22 cellular contexts compared by ENCODE assay signal in the genomic region with DNA sequence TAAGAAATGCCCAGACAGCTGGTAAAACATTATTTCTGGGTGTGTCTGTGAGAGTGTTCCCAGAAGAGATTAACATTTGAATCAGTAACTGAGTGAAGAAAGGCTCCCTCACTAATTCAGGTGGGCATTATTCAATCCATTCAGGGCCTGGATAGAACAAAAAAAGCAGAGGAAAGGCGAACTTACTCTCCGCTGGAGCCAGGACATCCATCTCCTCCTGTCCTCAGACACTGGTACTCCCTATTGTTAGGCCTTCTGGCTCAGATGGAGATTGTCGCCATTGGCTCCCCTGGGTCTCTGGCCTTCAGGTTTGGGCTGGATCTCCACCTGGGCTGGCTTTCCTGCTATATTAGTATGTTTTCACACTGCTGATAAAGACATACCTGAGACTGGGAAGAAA.
DNase-seq lines count a peak whose midpoint lies in the region; ATAC-seq and TF ChIP-seq lines count a peak whose summit lies in the region.
"Had no signal": no experiment of that assay in that cellular context is flagged by ENCODE, and none has a peak within 500 bp of the region (broad histone marks: within the 10 kb centered on the region; RNA-seq: fewer than 3 reads in every experiment).

No MANE protein-coding gene starts in this region.

- peak overlapping the region; percentile 5; the same call in 1 of the 2 replicates for H3K4me3 ChIP-seq in iPS-20b (ENCODE audit: low read length)
- H3K4me3 ChIP-seq: SJSA1 had no signal

- H3K9me3 ChIP-seq in iPS-20b (ENCODE audit: insufficient read depth, low read depth, low read length) = no peaks in the 10 kb centered on the region
- H3K9me3 ChIP-seq: Caco-2, SJSA1 had no signal

- H3K27ac ChIP-seq in iPS-20b (ENCODE audit: low read length) = no peak overlapping the region
- H3K27ac ChIP-seq: 22Rv1, C4-2B, SJSA1 had no signal

- intact Hi-C loops in head of caudate nucleus (cut with DNase I) = no loop called here

- CTCF ChIA-PET in GM10248 (lab: Yijun Ruan, JAX) = interaction anchor here (1.1 kb wide), 1 partner anchor 8 kb away, joined by 3 read pairs; no protein-coding TSS in a partner anchor

- no peak for TF ChIP-seq CTCF in GM10248 (IDR thresholded peaks at IDR 0.05; ENCODE audit: control extremely low read depth, extremely low read depth, low read depth, missing control alignments)

- no peaks in the 10 kb centered on the region for H3K27me3 ChIP-seq in iPS-20b (ENCODE audit: insufficient read depth, low read length)

- H3K4me1 ChIP-seq in iPS-20b (ENCODE audit: insufficient read depth, low read length) = peaks cover 17% of the 10 kb centered on the region
- H3K4me1 ChIP-seq: Caco-2, SJSA1 had no signal

- H3K36me3 ChIP-seq in iPS-20b (ENCODE audit: insufficient read depth, low read depth, low read length) = no peaks in the 10 kb centered on the region
- H3K36me3 ChIP-seq: SJSA1 had no signal

- DNase-seq in NCI-H2227 (lab: John Stamatoyannopoulos, UW; ENCODE audit: unreplicated experiment) (peak; percentile 39), NCI-H2227 treated with DMSO at 0.1 percent for 48 hours (lab: John Stamatoyannopoulos, UW) (no peak), NCI-H748 treated with DMSO at 0.1 percent for 48 hours (lab: John Stamatoyannopoulos, UW) (peak; percentile 92), head of caudate nucleus (no peak), GM10248 (ENCODE audit: extremely low spot score) (no peak)
- DNase-seq: CD8-positive, alpha-beta T cell; DMS 273 treated with DMSO at 0.1 percent for 48 hours; DMS79; EL; GDM1; NCI-H1092; NCI-H1417 treated with DMSO at 0.1 percent for 48 hours; NCI-H187 treated with DMSO at 0.1 percent for 48 hours; NCI-H2107; NCI-H526; Right ventricle myocardium superior had no signal

- H3K9ac ChIP-seq in iPS-20b (ENCODE audit: low read depth, low read length) = no peak overlapping the region

- no peak for ATAC-seq in HG02642 (IDR thresholded peaks at IDR 0.05; ENCODE audit: poor library complexity, unreplicated experiment)
- ATAC-seq: CD8-positive, alpha-beta T cell had no signal

- POLR2A ChIA-PET in GM10248 (lab: Yijun Ruan, JAX) = no interaction called here

Comparison
In these comparisons a context has a peak if more than half of its experiments do, and no peak if none do; other contexts are left out.
1. DNase-seq: peak in NCI-H2227 (single experiment) and NCI-H748 treated with DMSO at 0.1 percent for 48 hours (single experiment); none in NCI-H2227 treated with DMSO at 0.1 percent for 48 hours (single experiment), head of caudate nucleus (0 of 42) and GM10248 (single experiment).